In genomic region chr20:45971425-45971674, GRCh38 we compare ENCODE assay signal across 7 cellular contexts.
DNase-seq lines count a peak whose midpoint lies in the region; ATAC-seq and TF ChIP-seq lines count a peak whose summit lies in the region.

No MANE protein-coding gene starts in this region.

- no peak for TF ChIP-seq CTCF in VCaP (conservative IDR thresholded peaks at IDR 0.05)

- H3K27ac ChIP-seq in VCaP (peak overlapping the region; percentile 100), iPS DF 6.9 (ENCODE audit: low read length) (no peak overlapping the region), stomach smooth muscle (ENCODE audit: low read length) (peak overlapping the region; percentile 100)

- no CpG with 5 or more reads among the region's 14 CpGs for WGBS in iPS DF 6.9 (ENCODE audit: insufficient coverage, insufficient read length)

- H3K4me1 ChIP-seq in iPS DF 6.9 (ENCODE audit: control insufficient read depth, insufficient read depth, low read length) = no peaks in the 10 kb centered on the region; the same call in none of the 2 replicates
- peaks cover 24% of the 10 kb centered on the region for H3K4me1 ChIP-seq in stomach smooth muscle (ENCODE audit: control insufficient read depth, insufficient read depth, low read length)

- H3K36me3 ChIP-seq in iPS DF 6.9 (ENCODE audit: control insufficient read depth, insufficient read depth, low read length) = peaks cover 14% of the 10 kb centered on the region
- H3K36me3 ChIP-seq in stomach smooth muscle (ENCODE audit: control insufficient read depth in 2 of 2, insufficient read depth in 2 of 2, low read length in 2 of 2) = peaks cover 19% of the 10 kb centered on the region in 2 donors

- ATAC-seq in GM18867 (IDR thresholded peaks at IDR 0.05; ENCODE audit: unreplicated experiment) = peak; percentile 24
- peak; percentile 7 for ATAC-seq in HG02943 (IDR thresholded peaks at IDR 0.05; ENCODE audit: low read depth, unreplicated experiment)

- peak overlapping the region; percentile 80 for H3K4me3 ChIP-seq in iPS DF 6.9 (ENCODE audit: low read length)
- peak overlapping the region; percentile 98 for H3K4me3 ChIP-seq in stomach smooth muscle (ENCODE audit: low read length in 2 of 2)

- peak overlapping the region; percentile 100 for H3K9ac ChIP-seq in stomach smooth muscle (ENCODE audit: low read length in 2 of 2)

- DNase-seq in iPS DF 6.9 (ENCODE audit: low read depth, low spot score) (no peak), T1000 (lab: John Stamatoyannopoulos, UW) (no peak), cortex of kidney (lab: John Stamatoyannopoulos, UW) (no peak)

- no peaks in the 10 kb centered on the region for H3K27me3 ChIP-seq in iPS DF 6.9 (ENCODE audit: control insufficient read depth, insufficient read depth, low read length)
- H3K27me3 ChIP-seq in stomach smooth muscle (ENCODE audit: control insufficient read depth in 1 of 2, insufficient read depth in 2 of 2, low read length in 2 of 2) = no peaks in the 10 kb centered on the region

- no peaks in the 10 kb centered on the region for H3K9me3 ChIP-seq in iPS DF 6.9 (ENCODE audit: control insufficient read depth, insufficient read depth, low read length)
- no peaks in the 10 kb centered on the region for H3K9me3 ChIP-seq in stomach smooth muscle (ENCODE audit: control insufficient read depth in 2 of 2, low read length in 2 of 2)
